Comparison of ENCODE assay signal across 24 cellular contexts in genomic region chr1:64062941-64063581, GRCh38.
DNase-seq lines count a peak whose midpoint lies in the region; ATAC-seq, FAIRE-seq and TF ChIP-seq lines count a peak whose summit lies in the region.
"Had no signal": no experiment of that assay in that cellular context is flagged by ENCODE, and none has a peak within 500 bp of the region (broad histone marks: within the 10 kb centered on the region; RNA-seq: fewer than 3 reads in every experiment).

No MANE protein-coding gene starts in this region.

- dilution Hi-C loops in IMR-90 (cut with HindIII; ENCODE audit: low sequenced_read_pairs, unreplicated experiment) (no loop called here), keratinocyte (cut with MboI; ENCODE audit: extremely low pct_ligation_motif_present, low sequenced_read_pairs) (no loop called here)

- CTCF ChIA-PET in IMR-90 (lab: Yijun Ruan, JAX) = no interaction called here

- TF ChIP-seq CTCF in IMR-90 (conservative IDR thresholded peaks at IDR 0.05; ENCODE audit: low read depth, low read length) = no peak
- TF ChIP-seq CTCF in choroid plexus epithelial cell (conservative IDR thresholded peaks at IDR 0.05; ENCODE audit: low read depth, low read length) = no peak
- no peak for TF ChIP-seq CTCF in keratinocyte (optimal IDR thresholded peaks at IDR 0.05 in 1 of 3, IDR thresholded peaks at IDR 0.05 in 1 of 3, conservative IDR thresholded peaks at IDR 0.05 in 1 of 3; ENCODE audit: extremely low read depth in 1 of 3, insufficient read depth in 2 of 3, low read length in 3 of 3)

- H2AK5ac ChIP-seq in IMR-90 (ENCODE audit: low read depth, low read length) = no peak overlapping the region

- ATAC-seq in IMR-90 (ENCODE audit: low read depth) = no peak
- ATAC-seq in GM19395 (IDR thresholded peaks at IDR 0.05; ENCODE audit: unreplicated experiment) = no peak
- ATAC-seq in GM19035 (IDR thresholded peaks at IDR 0.05; ENCODE audit: unreplicated experiment) = no peak
- ATAC-seq: activated T-cell treated with anti-CD3 and anti-CD28 coated beads, Interleukin-2, amount 50 U/mL, for 72 hours; right cardiac atrium had no signal

- H4K5ac ChIP-seq in IMR-90 (ENCODE audit: low read depth, low read length) = no peak overlapping the region; the same call in 1 of the 2 replicates

- POLR2A ChIA-PET in IMR-90 (lab: Charles Lee; ENCODE audit: unreplicated experiment) = no interaction called here

- H3K4me3 ChIP-seq in ACC112 (ENCODE audit: low read depth, low read length) = peak overlapping the region; percentile 35; the same call in 1 of the 2 replicates
- no peak overlapping the region for H3K4me3 ChIP-seq in IMR-90 (ENCODE audit: insufficient read depth, low read depth, low read length)
- H3K4me3 ChIP-seq in choroid plexus epithelial cell (ENCODE audit: low read depth, low read length) = no peak overlapping the region
- H3K4me3 ChIP-seq in keratinocyte (ENCODE audit: control insufficient read depth in 2 of 3, extremely low read depth in 1 of 3, insufficient read depth in 2 of 3, low read depth in 1 of 3, low read length in 3 of 3) = peak overlapping the region in 1 of 3 experiments; percentile 21
- H3K4me3 ChIP-seq: BLaER1 treated with 17β-estradiol and CSF1 and Interleukin-3, amounts not matched to agents 10 nM and 100 nM had no signal

- H3K56ac ChIP-seq in IMR-90 (ENCODE audit: extremely low read depth, insufficient read depth, low read length) = no peak overlapping the region

- H3K36me3 ChIP-seq in ACC112 (ENCODE audit: insufficient read depth, low read length) (peaks cover 7% of the 10 kb centered on the region), IMR-90 (ENCODE audit: control insufficient read depth, insufficient read depth, low read length) (no peaks in the 10 kb centered on the region), keratinocyte (ENCODE audit: control insufficient read depth in 2 of 2, extremely low read depth in 1 of 2, insufficient read depth in 2 of 2, low read length in 2 of 2) (no peaks in the 10 kb centered on the region)

- H4K91ac ChIP-seq in IMR-90 (ENCODE audit: insufficient read depth, low read depth, low read length) = no peak overlapping the region

- no peak overlapping the region for H2BK15ac ChIP-seq in IMR-90 (ENCODE audit: low read depth, low read length)

- no TSS peak for BruUV-seq in IMR-90 (replicated peaks; lab: Mats Ljungman, UMichigan)

- H3K4ac ChIP-seq in IMR-90 (ENCODE audit: low read depth, low read length) = no peak overlapping the region

- in situ Hi-C loops in IMR-90 (cut with MboI; ENCODE audit: low sequenced_read_pairs) = no loop called here

- no peak overlapping the region for H2AK9ac ChIP-seq in IMR-90 (replicated peaks; ENCODE audit: low read depth, low read length, poor library complexity)

- FAIRE-seq in keratinocyte (lab: Jason Lieb, UNC) = peak; percentile 96
- FAIRE-seq: A204.1 had no signal

- H3K27ac ChIP-seq in ACC112 (ENCODE audit: low read depth, low read length) = peak overlapping the region; percentile 83
- H3K27ac ChIP-seq in IMR-90 (ENCODE audit: insufficient read depth, low read length) = no peak overlapping the region
- H3K27ac ChIP-seq in keratinocyte (ENCODE audit: control insufficient read depth, insufficient read depth, low read length) = peak overlapping the region; percentile 70
- H3K27ac ChIP-seq: BLaER1 treated with 17β-estradiol and CSF1 and Interleukin-3, amounts not matched to agents 10 nM and 100 nM had no signal

- H3K9me1 ChIP-seq in IMR-90 (ENCODE audit: insufficient read depth, low read length) (no peaks in the 10 kb centered on the region), keratinocyte (ENCODE audit: control insufficient read depth, extremely low read depth, insufficient read depth, low read length) (no peaks in the 10 kb centered on the region)

- intact Hi-C loops in IMR-90 (cut with micrococcal nuclease) = no loop called here

- no peaks in the 10 kb centered on the region for H3K79me1 ChIP-seq in IMR-90 (ENCODE audit: low read depth in 1 of 2, low read length in 2 of 2)

- H3K9ac ChIP-seq in IMR-90 (ENCODE audit: low read depth, low read length) (no peak overlapping the region), keratinocyte (ENCODE audit: control insufficient read depth, extremely low read depth, insufficient read depth, low read length) (peak overlapping the region; percentile 31)
- H3K9ac ChIP-seq: BLaER1 treated with 17β-estradiol and CSF1 and Interleukin-3, amounts not matched to agents 10 nM and 100 nM had no signal

- H3K79me2 ChIP-seq in ACC112 (ENCODE audit: control insufficient read depth, insufficient read depth, low read length, unreplicated experiment) (no peaks in the 10 kb centered on the region), keratinocyte (ENCODE audit: control insufficient read depth, insufficient read depth, low read length) (no peaks in the 10 kb centered on the region)

- H3K27me3 ChIP-seq in ACC112 (ENCODE audit: insufficient read depth, low read length) = no peaks in the 10 kb centered on the region
- peaks cover 4% of the 10 kb centered on the region; the same call in 1 of the 2 replicates for H3K27me3 ChIP-seq in IMR-90 (ENCODE audit: control insufficient read depth, insufficient read depth, low read length)
- H3K27me3 ChIP-seq in keratinocyte (ENCODE audit: control insufficient read depth, extremely low read depth, insufficient read depth, low read length) = no peaks in the 10 kb centered on the region
- H3K27me3 ChIP-seq: BLaER1 treated with 17β-estradiol and CSF1 and Interleukin-3, amounts not matched to agents 10 nM and 100 nM had no signal

- TF ChIP-seq POLR2A in IMR-90 (IDR thresholded peaks at IDR 0.05; ENCODE audit: low read depth, low read length) = no peak

- no peak overlapping the region for H4K8ac ChIP-seq in IMR-90 (ENCODE audit: low read depth in 2 of 2, low read length in 2 of 2)

- H2BK20ac ChIP-seq in IMR-90 (ENCODE audit: low read depth, low read length) = no peak overlapping the region

- no peak overlapping the region for H2BK120ac ChIP-seq in IMR-90 (ENCODE audit: low read depth, low read length)

- H3K9me3 ChIP-seq in IMR-90 (ENCODE audit: control insufficient read depth, insufficient read depth, low read length) (no peaks in the 10 kb centered on the region), keratinocyte (ENCODE audit: control insufficient read depth, low read depth, low read length) (no peaks in the 10 kb centered on the region)

- H3K14ac ChIP-seq in IMR-90 (replicated peaks; ENCODE audit: low read depth, low read length) = no peak overlapping the region

- no peak overlapping the region for H2BK5ac ChIP-seq in IMR-90 (ENCODE audit: low read depth, low read length, poor library complexity, severe bottlenecking)

- no peak overlapping the region for H3K18ac ChIP-seq in IMR-90 (ENCODE audit: low read depth, low read length)

- WGBS in IMR-90 (ENCODE audit: extremely low coverage in 2 of 2, insufficient read length in 1 of 2), 2 experiments = no CpG with 5 or more reads among the region's 2 CpGs

- H3K4me2 ChIP-seq in IMR-90 (ENCODE audit: low read depth, low read length) = 0 out of 2 replicates have a peak overlapping the region, but pooled peaks have one; percentile 13
- peak overlapping the region; percentile 71 for H3K4me2 ChIP-seq in keratinocyte (ENCODE audit: control insufficient read depth, extremely low read depth, insufficient read depth, low read depth, low read length)

- TF ChIP-seq RAD21 in IMR-90 (IDR thresholded peaks at IDR 0.05; ENCODE audit: low read length) = no peak

- H3K4me1 ChIP-seq in ACC112 (ENCODE audit: control insufficient read depth, insufficient read depth, low read length, unreplicated experiment) = peaks cover 53% of the 10 kb centered on the region
- H3K4me1 ChIP-seq in IMR-90 (ENCODE audit: control insufficient read depth, insufficient read depth, low read length) = no peaks in the 10 kb centered on the region; the same call in 1 of the 2 replicates
- peaks cover 37% of the 10 kb centered on the region for H3K4me1 ChIP-seq in keratinocyte (ENCODE audit: control insufficient read depth, extremely low read depth, insufficient read depth, low read length)

- no peak overlapping the region for H3K23ac ChIP-seq in IMR-90 (ENCODE audit: low read depth, low read length)

- peak; percentile 31 for DNase-seq in IMR-90
- DNase-seq in choroid plexus epithelial cell (ENCODE audit: low read depth) = peak; percentile 72
- DNase-seq in keratinocyte (ENCODE audit: low read depth, low spot score) = no peak
- no peak for DNase-seq in NCI-H2107 treated with DMSO at 0.1 percent for 48 hours (lab: John Stamatoyannopoulos, UW; ENCODE audit: unreplicated experiment)
- no peak for DNase-seq in pons (ENCODE audit: low spot score)
- DNase-seq: activated CD4-positive, alpha-beta T cell treated with anti-CD3 and anti-CD28 coated beads for 1 hour; activated naive CD4-positive, alpha-beta T cell treated with anti-CD3 and anti-CD28 coated beads, Interleukin-2, amount 50 U/mL, for 16 hours; activated T-cell treated with anti-CD3 and anti-CD28 coated beads, Interleukin-2, amount 50 U/mL, for 72 hours; aorta; cerebellar nuclear complex; effector CD8-positive, alpha-beta T cell; islet precursor cell; NCI-H1105; NCI-H2081; nucleus accumbens; right cardiac atrium; stimulated activated CD4-positive, alpha-beta T cell treated with anti-CD3 and anti-CD28 coated beads, Interleukin-15, amount 100 ng/mL, for 24 hours; substantia nigra; T-helper 9 cell had no signal

- peak overlapping the region; percentile 49 for H2AFZ ChIP-seq in ACC112 (ENCODE audit: low read length, unreplicated experiment)
- H2AFZ ChIP-seq in IMR-90 (replicated peaks; ENCODE audit: low read length, poor library complexity) = no peak overlapping the region
- no peak overlapping the region for H2AFZ ChIP-seq in keratinocyte (ENCODE audit: control insufficient read depth, low read length)

- no peaks in the 10 kb centered on the region for H4K20me1 ChIP-seq in IMR-90 (ENCODE audit: insufficient read depth, low read length)
- H4K20me1 ChIP-seq in keratinocyte (ENCODE audit: control insufficient read depth, extremely low read depth, insufficient read depth, low read length) = no peaks in the 10 kb centered on the region
- H4K20me1 ChIP-seq: BLaER1 treated with 17β-estradiol and CSF1 and Interleukin-3, amounts not matched to agents 10 nM and 100 nM had no signal

TF ChIP-seq in IMR-90, 13 proteins besides CTCF, POLR2A, EP300 and RAD21 (continues in another document):
- TF ChIP-seq RFX5 (IDR thresholded peaks at IDR 0.05; ENCODE audit: low read depth, low read length) (no peak), MXI1 (IDR thresholded peaks at IDR 0.05; ENCODE audit: borderline replicate concordance, low read depth, low read length) (no peak), CHD1 (IDR thresholded peaks at IDR 0.05; ENCODE audit: low read depth, low read length) (no peak), NFE2L2 (IDR thresholded peaks at IDR 0.05; ENCODE audit: low read depth, low read length) (no peak), BHLHE40 (IDR thresholded peaks at IDR 0.05; ENCODE audit: low read depth, low read length) (no peak)

Comparison
In these comparisons a context has a peak if more than half of its experiments do, and no peak if none do; other contexts are left out.
1. DNase-seq: peak in IMR-90 (single experiment) and choroid plexus epithelial cell (single experiment); none in keratinocyte (single experiment), NCI-H2107 treated with DMSO at 0.1 percent for 48 hours (single experiment) and pons (single experiment).